8 cellular contexts compared by ENCODE assay signal in the genomic region with DNA sequence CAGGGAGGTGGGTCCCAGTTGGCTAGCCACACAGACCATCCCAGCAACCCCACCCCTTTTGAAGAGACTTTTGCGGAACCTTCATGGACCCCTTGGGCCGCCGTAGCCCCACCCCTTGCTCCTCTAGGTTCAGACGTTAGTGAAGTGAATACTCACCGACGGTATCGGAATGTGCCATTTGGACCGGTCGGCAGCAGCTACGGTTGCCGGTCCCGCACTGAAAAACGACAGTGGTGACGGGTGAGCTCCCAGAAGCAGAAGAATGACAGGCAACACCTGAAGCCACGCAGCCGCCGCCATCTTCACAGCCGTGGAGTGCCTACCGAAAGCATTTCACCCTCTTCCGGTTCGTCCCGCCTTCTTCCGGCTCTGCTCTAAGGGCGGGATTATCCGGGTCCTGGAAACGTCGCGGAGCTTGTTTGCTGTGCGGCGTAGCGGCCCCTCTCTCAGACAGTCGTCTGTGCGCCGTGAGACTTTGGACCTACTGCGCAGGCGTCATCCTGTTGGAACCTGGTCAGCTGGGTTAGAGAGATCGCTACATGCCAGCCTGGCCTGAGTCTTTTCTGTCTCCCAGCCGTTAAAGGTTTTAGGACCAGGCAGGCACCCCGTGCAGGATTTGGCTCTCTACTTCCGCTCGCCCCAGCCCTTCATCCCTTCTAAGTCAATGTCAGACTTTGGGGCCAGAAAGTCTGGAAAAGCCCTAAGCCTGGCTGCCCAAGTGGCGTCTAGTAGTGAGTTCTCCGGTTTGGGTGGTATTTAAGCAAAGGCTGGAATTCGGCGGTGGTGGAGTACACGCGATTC. TPM values are rescaled to one million over a fixed set of nuclear protein-coding genes. Genes with fewer than 3 reads are reported as not detected.
DNase-seq lines count a peak whose midpoint lies in the region; ATAC-seq, FAIRE-seq and TF ChIP-seq lines count a peak whose summit lies in the region.

A gene with protein sequence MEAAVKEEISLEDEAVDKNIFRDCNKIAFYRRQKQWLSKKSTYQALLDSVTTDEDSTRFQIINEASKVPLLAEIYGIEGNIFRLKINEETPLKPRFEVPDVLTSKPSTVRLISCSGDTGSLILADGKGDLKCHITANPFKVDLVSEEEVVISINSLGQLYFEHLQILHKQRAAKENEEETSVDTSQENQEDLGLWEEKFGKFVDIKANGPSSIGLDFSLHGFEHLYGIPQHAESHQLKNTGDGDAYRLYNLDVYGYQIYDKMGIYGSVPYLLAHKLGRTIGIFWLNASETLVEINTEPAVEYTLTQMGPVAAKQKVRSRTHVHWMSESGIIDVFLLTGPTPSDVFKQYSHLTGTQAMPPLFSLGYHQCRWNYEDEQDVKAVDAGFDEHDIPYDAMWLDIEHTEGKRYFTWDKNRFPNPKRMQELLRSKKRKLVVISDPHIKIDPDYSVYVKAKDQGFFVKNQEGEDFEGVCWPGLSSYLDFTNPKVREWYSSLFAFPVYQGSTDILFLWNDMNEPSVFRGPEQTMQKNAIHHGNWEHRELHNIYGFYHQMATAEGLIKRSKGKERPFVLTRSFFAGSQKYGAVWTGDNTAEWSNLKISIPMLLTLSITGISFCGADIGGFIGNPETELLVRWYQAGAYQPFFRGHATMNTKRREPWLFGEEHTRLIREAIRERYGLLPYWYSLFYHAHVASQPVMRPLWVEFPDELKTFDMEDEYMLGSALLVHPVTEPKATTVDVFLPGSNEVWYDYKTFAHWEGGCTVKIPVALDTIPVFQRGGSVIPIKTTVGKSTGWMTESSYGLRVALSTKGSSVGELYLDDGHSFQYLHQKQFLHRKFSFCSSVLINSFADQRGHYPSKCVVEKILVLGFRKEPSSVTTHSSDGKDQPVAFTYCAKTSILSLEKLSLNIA (N-terminal part only) (plus strand): TSS at position 103 of the 801 bp plus-strand sequence. CDS start 1,281 bp downstream, outside the sequence.
A gene with protein sequence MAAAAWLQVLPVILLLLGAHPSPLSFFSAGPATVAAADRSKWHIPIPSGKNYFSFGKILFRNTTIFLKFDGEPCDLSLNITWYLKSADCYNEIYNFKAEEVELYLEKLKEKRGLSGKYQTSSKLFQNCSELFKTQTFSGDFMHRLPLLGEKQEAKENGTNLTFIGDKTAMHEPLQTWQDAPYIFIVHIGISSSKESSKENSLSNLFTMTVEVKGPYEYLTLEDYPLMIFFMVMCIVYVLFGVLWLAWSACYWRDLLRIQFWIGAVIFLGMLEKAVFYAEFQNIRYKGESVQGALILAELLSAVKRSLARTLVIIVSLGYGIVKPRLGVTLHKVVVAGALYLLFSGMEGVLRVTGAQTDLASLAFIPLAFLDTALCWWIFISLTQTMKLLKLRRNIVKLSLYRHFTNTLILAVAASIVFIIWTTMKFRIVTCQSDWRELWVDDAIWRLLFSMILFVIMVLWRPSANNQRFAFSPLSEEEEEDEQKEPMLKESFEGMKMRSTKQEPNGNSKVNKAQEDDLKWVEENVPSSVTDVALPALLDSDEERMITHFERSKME (minus strand): TSS at position 335 of the 801 bp plus-strand sequence. CDS start 35 bp downstream, at position 300.

- peaks cover 59% of the 10 kb centered on the region for H3K79me2 ChIP-seq in Loucy (ENCODE audit: insufficient read depth, low read length)

- ATAC-seq in natural killer cell = peak; percentile 93 to 98 (median 94)

- H3K9me3 ChIP-seq in Loucy (ENCODE audit: insufficient read depth, low read depth, low read length) = no peaks in the 10 kb centered on the region

- H3K27me3 ChIP-seq in Loucy (ENCODE audit: insufficient read depth, low read length, poor library complexity, severe bottlenecking) = no peaks in the 10 kb centered on the region

- TF ChIP-seq CTCF in Loucy (conservative IDR thresholded peaks at IDR 0.05; ENCODE audit: low read length) (no peak), natural killer cell (IDR thresholded peaks at IDR 0.05) (no peak)

- TF ChIP-seq POLR2A in H54 (IDR thresholded peaks at IDR 0.05; ENCODE audit: low read depth, low read length) = peak; percentile 70
- TF ChIP-seq POLR2A in Raji (IDR thresholded peaks at IDR 0.05; ENCODE audit: insufficient read depth, low read depth, low read length) = peak; percentile 92

- H3K4me3 Mint-ChIP-seq in natural killer cell = peak within 1 kb of the TSS; percentile 91

- peaks cover 49 to 56% of the 10 kb centered on the region in 2 donors for H3K4me1 Mint-ChIP-seq in natural killer cell

- peak; percentile 99 for FAIRE-seq in H54 (lab: Jason Lieb, UNC)

- no peaks in the 10 kb centered on the region for H3K27me3 Mint-ChIP-seq in natural killer cell (ENCODE audit: low read depth in 2 of 2)

- DNase-seq in EL (peak; percentile 99), H54 (ENCODE audit: insufficient read length, low spot score) (peak; percentile 78), fibroblast of peridontal ligament (ENCODE audit: extremely low read depth) (peak; percentile 99), natural killer cell (peak; percentile 90)
- peak; percentile 94 for DNase-seq in activated T-helper 9 cell treated with anti-CD3 and anti-CD28 coated beads, Interleukin-2, amount 50 U/mL, for 16 hours (ENCODE audit: low read depth)
- DNase-seq in stimulated activated naive CD4-positive, alpha-beta T cell treated with Interleukin-2 at 50 U/mL for 16 hours (lab: John Stamatoyannopoulos, UW) = peak; percentile 96

- H3K36me3 ChIP-seq in Loucy (ENCODE audit: insufficient read depth, low read length) = no peaks in the 10 kb centered on the region

- H3K4me2 ChIP-seq in Loucy (ENCODE audit: low read depth, low read length, poor library complexity, severe bottlenecking) = peak within 1 kb of the TSS; percentile 90

- peaks cover 54% of the 10 kb centered on the region for H3K4me1 ChIP-seq in Loucy (ENCODE audit: insufficient read depth, low read length, poor library complexity, severe bottlenecking)

- no peaks in the 10 kb centered on the region for H3K9me3 Mint-ChIP-seq in natural killer cell

- peak within 1 kb of the TSS; percentile 92 for H3K9ac ChIP-seq in Loucy (ENCODE audit: low read depth, low read length, poor library complexity, severe bottlenecking)

- H2AFZ ChIP-seq in Loucy (ENCODE audit: low read length) = peak within 1 kb of the TSS; percentile 85

- H3K27ac Mint-ChIP-seq in natural killer cell = peak within 1 kb of the TSS; percentile 95 to 99

- no peaks in the 10 kb centered on the region for H3F3A ChIP-seq in Loucy (ENCODE audit: low read depth)

- intact Hi-C loops in natural killer cell (cut with micrococcal nuclease) = loop anchor here (1.0 to 5.0 kb wide), 3 partner anchors 65 to 218 kb away; a partner anchor contains a TSS

- H4K20me1 ChIP-seq in Loucy (ENCODE audit: insufficient read depth, low read length, poor library complexity, severe bottlenecking) = peaks cover 30% of the 10 kb centered on the region

- H3K4me3 ChIP-seq in Loucy (ENCODE audit: low read length, poor library complexity, severe bottlenecking) = peak within 1 kb of the TSS; percentile 88

- no peaks in the 10 kb centered on the region for H3K9me2 ChIP-seq in Loucy (replicated peaks; ENCODE audit: low read depth, low read length)

- H3K36me3 Mint-ChIP-seq in natural killer cell = no peaks in the 10 kb centered on the region

RNA-seq across cellular contexts. Expression of the first gene that starts in this region (rescaled TPM):
- total RNA-seq in natural killer cell = 10 to 100 TPM; 23.5 to 31.3 (median 24.3) TPM

RNA-seq across cellular contexts. Expression of the second gene that starts in this region (rescaled TPM):
- total RNA-seq in natural killer cell = 10 to 100 TPM; 70.8 to 76.4 (median 73.7) TPM

Comparison
In these comparisons a context has a peak if more than half of its experiments do, and no peak if none do; other contexts are left out.
1. Peak in every context shown above with its lines: DNase-seq, ATAC-seq and H3K4me3 ChIP-seq.